19 cellular contexts compared by ENCODE assay signal in genomic region chr4:185874516-185875230, GRCh38.
DNase-seq lines count a peak whose midpoint lies in the region; FAIRE-seq and TF ChIP-seq lines count a peak whose summit lies in the region.
"Had no signal": no experiment of that assay in that cellular context is flagged by ENCODE, and none has a peak within 500 bp of the region (broad histone marks: within the 10 kb centered on the region; RNA-seq: fewer than 3 reads in every experiment).

No MANE protein-coding gene starts in this region.

- peak overlapping the region; percentile 45 for H2AFZ ChIP-seq in keratinocyte (ENCODE audit: control insufficient read depth, low read length)

- no peak overlapping the region for H3K4me3 ChIP-seq in choroid plexus epithelial cell (ENCODE audit: low read depth, low read length)
- no peak overlapping the region for H3K4me3 ChIP-seq in keratinocyte (ENCODE audit: control insufficient read depth in 2 of 3, extremely low read depth in 1 of 3, insufficient read depth in 2 of 3, low read depth in 1 of 3, low read length in 3 of 3)
- H3K4me3 ChIP-seq in vagina, result no peak overlapping the region
- H3K4me3 ChIP-seq: colonic mucosa, esophagus squamous epithelium, testis had no signal

- H3K4me3 Mint-ChIP-seq in HFFc6, result no peak overlapping the region
- H3K4me3 Mint-ChIP-seq: activated naive CD8-positive, alpha-beta T cell treated with anti-CD3 and anti-CD28 coated beads, Interleukin-2, amount 10 ng/mL, durations not matched to agents 7 days and 5 days had no signal

- H3K27me3 ChIP-seq in keratinocyte (ENCODE audit: control insufficient read depth, extremely low read depth, insufficient read depth, low read length), result no peaks in the 10 kb centered on the region
- no peaks in the 10 kb centered on the region for H3K27me3 ChIP-seq in vagina
- H3K27me3 ChIP-seq: colonic mucosa, esophagus squamous epithelium, testis had no signal

- no peak for TF ChIP-seq POLR2A in vagina (IDR thresholded peaks at IDR 0.05)

- H3K27ac ChIP-seq in keratinocyte (ENCODE audit: control insufficient read depth, insufficient read depth, low read length) (peak overlapping the region; percentile 51), vagina (no peak overlapping the region)
- H3K27ac ChIP-seq: colonic mucosa, esophagus squamous epithelium, testis had no signal

- dilution Hi-C loops in keratinocyte (cut with MboI; ENCODE audit: extremely low pct_ligation_motif_present, low sequenced_read_pairs), result no loop called here

- H4K20me1 ChIP-seq in keratinocyte (ENCODE audit: control insufficient read depth, extremely low read depth, insufficient read depth, low read length), result no peaks in the 10 kb centered on the region

- intact Hi-C loops in vagina (cut with DNase I), result no loop called here

- peak; percentile 32 for FAIRE-seq in keratinocyte (lab: Jason Lieb, UNC)
- FAIRE-seq: GM12891, HepG2 had no signal

- peaks cover under 1% of the 10 kb centered on the region for H3K27me3 Mint-ChIP-seq in HFFc6 (ENCODE audit: insufficient read depth)
- H3K27me3 Mint-ChIP-seq: activated naive CD8-positive, alpha-beta T cell treated with anti-CD3 and anti-CD28 coated beads, Interleukin-2, amount 10 ng/mL, durations not matched to agents 7 days and 5 days had no signal

- H3K4me2 ChIP-seq in keratinocyte (ENCODE audit: control insufficient read depth, extremely low read depth, insufficient read depth, low read depth, low read length), result no peak overlapping the region

- H3K36me3 Mint-ChIP-seq in HFFc6 (ENCODE audit: low read depth), result no peaks in the 10 kb centered on the region
- H3K36me3 Mint-ChIP-seq: activated naive CD8-positive, alpha-beta T cell treated with anti-CD3 and anti-CD28 coated beads, Interleukin-2, amount 10 ng/mL, durations not matched to agents 7 days and 5 days had no signal

- H3K36me3 ChIP-seq in keratinocyte (ENCODE audit: control insufficient read depth in 2 of 2, extremely low read depth in 1 of 2, insufficient read depth in 2 of 2, low read length in 2 of 2) (no peaks in the 10 kb centered on the region), vagina (no peaks in the 10 kb centered on the region)
- H3K36me3 ChIP-seq: colonic mucosa, esophagus squamous epithelium had no signal

- H3K27ac Mint-ChIP-seq in HFFc6, result no peak overlapping the region
- H3K27ac Mint-ChIP-seq: activated naive CD8-positive, alpha-beta T cell treated with anti-CD3 and anti-CD28 coated beads, Interleukin-2, amount 10 ng/mL, durations not matched to agents 7 days and 5 days had no signal

- H3K4me1 ChIP-seq in keratinocyte (ENCODE audit: control insufficient read depth, extremely low read depth, insufficient read depth, low read length), result peaks cover 3% of the 10 kb centered on the region
- H3K4me1 ChIP-seq in vagina, result no peaks in the 10 kb centered on the region
- H3K4me1 ChIP-seq: colonic mucosa, testis had no signal

- TF ChIP-seq CTCF in choroid plexus epithelial cell (conservative IDR thresholded peaks at IDR 0.05; ENCODE audit: low read depth, low read length) (no peak), keratinocyte (optimal IDR thresholded peaks at IDR 0.05 in 1 of 3, IDR thresholded peaks at IDR 0.05 in 1 of 3, conservative IDR thresholded peaks at IDR 0.05 in 1 of 3; ENCODE audit: extremely low read depth in 1 of 3, insufficient read depth in 2 of 3, low read length in 3 of 3) (no peak), vagina (IDR thresholded peaks at IDR 0.05) (no peak), HFFc6 (IDR thresholded peaks at IDR 0.05) (no peak)

- H3K9ac ChIP-seq in keratinocyte (ENCODE audit: control insufficient read depth, extremely low read depth, insufficient read depth, low read length), result no peak overlapping the region

- no peaks in the 10 kb centered on the region for H3K9me1 ChIP-seq in keratinocyte (ENCODE audit: control insufficient read depth, extremely low read depth, insufficient read depth, low read length)

- in situ Hi-C loops in ACHN (cut with HindIII; ENCODE audit: low pct_ligation_motif_present, low pct_unique_long_range_greater_than_20kb, low sequenced_read_pairs), result no loop called here

- peak; percentile 24 for DNase-seq in ACHN
- DNase-seq in M059J (ENCODE audit: low read depth), result peak; percentile 30
- DNase-seq in choroid plexus epithelial cell (ENCODE audit: low read depth), result peak; percentile 77
- no peak for DNase-seq in keratinocyte (ENCODE audit: low read depth, low spot score)
- no peak for DNase-seq in vagina (ENCODE audit: extremely low spot score in 2 of 2)
- DNase-seq in NOMO-1 (lab: John Stamatoyannopoulos, UW; ENCODE audit: unreplicated experiment in 2 of 2), result no peak
- DNase-seq in HFFc6, result no peak
- DNase-seq in NK-92 treated with Interleukin-12 subunit alpha and Interleukin-12 subunit beta, amount 100 ng/mL, for 24 hours (lab: John Stamatoyannopoulos, UW), result no peak
- DNase-seq: activated CD4-positive, CD25-positive, alpha-beta regulatory T cell treated with anti-CD3 and anti-CD28 coated beads, Interleukin-2, amount 50 U/mL, for 72 hours; activated naive CD8-positive, alpha-beta T cell treated with anti-CD3 and anti-CD28 coated beads, Interleukin-2, amount 10 ng/mL, durations not matched to agents 7 days and 5 days; AML-193; colonic mucosa; esophagus squamous epithelium; NCI-H1092 treated with DMSO at 0.1 percent for 48 hours; NCI-H2227 treated with DMSO at 0.1 percent for 48 hours; posterior cingulate gyrus; testis had no signal

- no peaks in the 10 kb centered on the region for H3K9me3 Mint-ChIP-seq in HFFc6
- H3K9me3 Mint-ChIP-seq: activated naive CD8-positive, alpha-beta T cell treated with anti-CD3 and anti-CD28 coated beads, Interleukin-2, amount 10 ng/mL, durations not matched to agents 7 days and 5 days had no signal

- peaks cover 14% of the 10 kb centered on the region for H3K4me1 Mint-ChIP-seq in HFFc6 (ENCODE audit: low read depth)
- H3K4me1 Mint-ChIP-seq: activated naive CD8-positive, alpha-beta T cell treated with anti-CD3 and anti-CD28 coated beads, Interleukin-2, amount 10 ng/mL, durations not matched to agents 7 days and 5 days had no signal

- H3K9me3 ChIP-seq in keratinocyte (ENCODE audit: control insufficient read depth, low read depth, low read length) (no peaks in the 10 kb centered on the region), vagina (no peaks in the 10 kb centered on the region)
- H3K9me3 ChIP-seq: colonic mucosa, esophagus squamous epithelium, testis had no signal

- no peaks in the 10 kb centered on the region for H3K79me2 ChIP-seq in keratinocyte (ENCODE audit: control insufficient read depth, insufficient read depth, low read length)

Comparison
In these comparisons a context has a peak if more than half of its experiments do, and no peak if none do; other contexts are left out.
1. DNase-seq: peak in ACHN (single experiment), M059J (single experiment) and choroid plexus epithelial cell (single experiment); none in keratinocyte (single experiment), vagina (0 of 2), NOMO-1 (0 of 2), HFFc6 (single experiment) and NK-92 treated with Interleukin-12 subunit alpha and Interleukin-12 subunit beta, amount 100 ng/mL, for 24 hours (single experiment).